In the genomic region with DNA sequence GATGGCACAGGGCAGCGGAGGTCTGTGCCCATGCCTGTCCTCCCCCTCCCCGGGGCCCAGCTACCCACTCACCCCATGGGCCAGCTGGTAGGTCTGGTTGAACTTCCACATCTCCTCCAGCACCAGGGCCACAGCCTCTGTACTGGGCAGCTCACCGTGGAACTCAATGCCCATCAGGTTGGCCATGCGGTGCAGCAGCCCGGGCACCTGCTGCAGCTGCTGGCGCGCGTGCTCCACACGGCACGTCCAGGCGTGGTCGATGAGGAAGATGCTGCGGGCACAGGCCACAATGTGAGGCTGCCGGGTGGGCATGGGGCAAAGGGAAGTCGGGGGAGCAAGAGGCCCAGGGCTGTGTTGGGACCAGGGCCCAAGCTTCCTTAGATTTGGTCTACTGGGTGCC, we compare ENCODE assay signal across 29 cellular contexts.
"Had no signal": no experiment of that assay in that cellular context is flagged by ENCODE, and none has a peak within 500 bp of the region (broad histone marks: within the 10 kb centered on the region; RNA-seq: fewer than 3 reads in every experiment).

No MANE protein-coding gene starts in this region.

- H3K4me2 ChIP-seq: KMS-11 had no signal

- H3K9ac ChIP-seq: KMS-11 had no signal

- H3K4me3 ChIP-seq: cardiac muscle cell had no signal

- ATAC-seq: Panc1, SK-N-SH treated with all-trans-retinoic acid at 6 μM for 48 hours, T-cell, T-helper 17 cell had no signal

- H3K27me3 ChIP-seq: brain microvascular endothelial cell, cardiac muscle cell had no signal

- H3K27ac ChIP-seq: brain microvascular endothelial cell, cardiac muscle cell, KMS-11, VCaP had no signal

- DNase-seq: activated B cell treated with CpG ODN at 0.5 μM for 24 hours; activated CD4-positive, alpha-beta memory T cell treated with anti-CD3 and anti-CD28 coated beads for 36 hours; activated CD4-positive, alpha-beta T cell treated with anti-CD3 and anti-CD28 coated beads for 4 hours; activated CD4-positive, alpha-beta T cell treated with anti-CD3 and anti-CD28 coated beads, Interleukin-2, amount 50 U/mL, for 1 hour; activated CD4-positive, CD25-positive, alpha-beta regulatory T cell treated with anti-CD3 and anti-CD28 coated beads, Interleukin-2, amount 50 U/mL, for 72 hours; activated CD8-positive, alpha-beta memory T cell treated with anti-CD3 and anti-CD28 coated beads, Interleukin-2, amount 50 U/mL, for 4 hours; activated effector memory CD4-positive, alpha-beta T cell treated with Interleukin-2 at 50 U/mL for 16 hours; activated naive CD4-positive, alpha-beta T cell treated with anti-CD3 and anti-CD28 coated beads, Interleukin-2, amount 10 ng/mL, durations not matched to agents 7 days and 5 days; activated naive CD8-positive, alpha-beta T cell treated with anti-CD3 and anti-CD28 coated beads for 36 hours; activated T-cell treated with anti-CD3 and anti-CD28 coated beads for 4 hours; activated T-cell treated with anti-CD3 and anti-CD28 coated beads, Interleukin-2, amount 50 U/mL, for 48 hours; amniotic stem cell; brain microvascular endothelial cell; NCI-H1105; NCI-H1417 treated with DMSO at 0.1 percent for 48 hours; NCI-H187 treated with DMSO at 0.1 percent for 48 hours; NCI-H2081; NCI-H2171 treated with DMSO at 0.1 percent for 48 hours; NCI-H226; NCI-H446 treated with DMSO at 0.1 percent for 48 hours; NCI-H524; SIG-M5; T-cell; T-helper 17 cell had no signal
